ENCODE assay signal across 8 cellular contexts in genomic region chr17:2337811-2338657, GRCh38. TPM values are rescaled to one million over a fixed set of nuclear protein-coding genes. Genes with fewer than 3 reads are reported as not detected.
DNase-seq lines count a peak whose midpoint lies in the region; ATAC-seq and TF ChIP-seq lines count a peak whose summit lies in the region.

No MANE protein-coding gene starts in this region.

- peak overlapping the region; percentile 48 for H3K27ac ChIP-seq in duodenal mucosa (ENCODE audit: low read depth, low read length)
- peak overlapping the region; percentile 84 for H3K27ac ChIP-seq in lower lobe of right lung

- ATAC-seq in GM18505 (IDR thresholded peaks at IDR 0.05; ENCODE audit: unreplicated experiment) (peak; percentile 28), lower lobe of right lung (peak; percentile 72 to 74), GM18907 (IDR thresholded peaks at IDR 0.05; ENCODE audit: unreplicated experiment) (no peak)

- no peak for TF ChIP-seq POLR2A in GM18505 (IDR thresholded peaks at IDR 0.05; ENCODE audit: borderline replicate concordance, extremely low read depth, insufficient read depth, insufficient read length)

- peak overlapping the region; percentile 78; the same call in 1 of the 2 replicates for H2AFZ ChIP-seq in Loucy (ENCODE audit: low read length)

- H3K79me2 ChIP-seq in Loucy (ENCODE audit: insufficient read depth, low read length), result peaks cover 52% of the 10 kb centered on the region

- DNase-seq in A172 (ENCODE audit: low spot score) (peak; percentile 44), lower lobe of right lung (peak; percentile 82)
- peak; percentile 66 for DNase-seq in activated CD4-positive, alpha-beta T cell treated with anti-CD3 and anti-CD28 coated beads for 48 hours
- peak in 2 of 3 experiments; percentile 27 to 59 for DNase-seq in stimulated activated CD4-positive, alpha-beta T cell treated with anti-CD3 and anti-CD28 coated beads, TNF-alpha, amount 100 ng/mL, for 24 hours (ENCODE audit: low read depth in 3 of 3)

- peak overlapping the region; percentile 50 for H3K9ac ChIP-seq in Loucy (ENCODE audit: low read depth, low read length, poor library complexity, severe bottlenecking)
- H3K9ac ChIP-seq in duodenal mucosa (ENCODE audit: low read depth in 1 of 2, low read length in 2 of 2), result peak overlapping the region; percentile 51 to 84

- TF ChIP-seq CTCF in Loucy (conservative IDR thresholded peaks at IDR 0.05; ENCODE audit: low read length), result no peak
- TF ChIP-seq CTCF in lower lobe of right lung (IDR thresholded peaks at IDR 0.05), result no peak

- H3K27me3 ChIP-seq in Loucy (ENCODE audit: insufficient read depth, low read length, poor library complexity, severe bottlenecking), result no peaks in the 10 kb centered on the region
- H3K27me3 ChIP-seq in duodenal mucosa (ENCODE audit: control insufficient read depth in 1 of 2, insufficient read depth in 2 of 2, low read length in 2 of 2), result no peaks in the 10 kb centered on the region
- H3K27me3 ChIP-seq in lower lobe of right lung (ENCODE audit: low read depth), result no peaks in the 10 kb centered on the region

- H3K9me2 ChIP-seq in Loucy (replicated peaks; ENCODE audit: low read depth, low read length), result no peaks in the 10 kb centered on the region

- peak overlapping the region; percentile 86 for H3K4me2 ChIP-seq in Loucy (ENCODE audit: low read depth, low read length, poor library complexity, severe bottlenecking)

- H3K9me3 ChIP-seq in Loucy (ENCODE audit: insufficient read depth, low read depth, low read length), result no peaks in the 10 kb centered on the region
- H3K9me3 ChIP-seq in duodenal mucosa (ENCODE audit: control insufficient read depth in 1 of 2, low read length in 2 of 2), result no peaks in the 10 kb centered on the region
- no peaks in the 10 kb centered on the region for H3K9me3 ChIP-seq in lower lobe of right lung

- H3K4me3 ChIP-seq in Loucy (ENCODE audit: low read length, poor library complexity, severe bottlenecking) (peak overlapping the region; percentile 94), duodenal mucosa (ENCODE audit: low read depth in 1 of 2, low read length in 2 of 2) (peak overlapping the region; percentile 74 to 94), lower lobe of right lung (peak overlapping the region; percentile 86)

- peaks cover 14% of the 10 kb centered on the region; the same call in 1 of the 2 replicates for H3K36me3 ChIP-seq in Loucy (ENCODE audit: insufficient read depth, low read length)
- H3K36me3 ChIP-seq in duodenal mucosa (ENCODE audit: control insufficient read depth in 1 of 2, insufficient read depth in 2 of 2, low read length in 2 of 2), result peaks cover 15 to 23% of the 10 kb centered on the region in 2 donors
- peaks cover 24% of the 10 kb centered on the region for H3K36me3 ChIP-seq in lower lobe of right lung

- H3F3A ChIP-seq in Loucy (ENCODE audit: low read depth), result no peaks in the 10 kb centered on the region

- peaks cover 25% of the 10 kb centered on the region for H3K4me1 ChIP-seq in Loucy (ENCODE audit: insufficient read depth, low read length, poor library complexity, severe bottlenecking)
- peaks cover 17 to 21% of the 10 kb centered on the region in 2 donors for H3K4me1 ChIP-seq in duodenal mucosa (ENCODE audit: control insufficient read depth in 1 of 2, insufficient read depth in 2 of 2, low read length in 2 of 2)
- H3K4me1 ChIP-seq in lower lobe of right lung, result peaks cover 14% of the 10 kb centered on the region

- intact Hi-C loops in lower lobe of right lung (cut with DNase I), result no loop called here

- H4K20me1 ChIP-seq in Loucy (ENCODE audit: insufficient read depth, low read length, poor library complexity, severe bottlenecking), result peaks cover 36% of the 10 kb centered on the region

RNA-seq across cellular contexts. Expression of gene SGSM2, which starts 0.7 kb away (rescaled TPM):
- 15.7 and 23.3 TPM in 2 replicates for total RNA-seq in A172 (2014; rRNA removed; shearing (Covaris generic))
- 55.4 TPM for total RNA-seq in lower lobe of right lung

RNA-seq across cellular contexts. Expression of gene TSR1, which starts 1.8 kb away (rescaled TPM):
- total RNA-seq in A172 (2014; rRNA removed; shearing (Covaris generic)), result 66.9 and 86.7 TPM in 2 replicates
- total RNA-seq in lower lobe of right lung, result 18.8 TPM

RNA-seq across cellular contexts. Expression of gene SRR, which starts 34.3 kb away (rescaled TPM):
- 13.6 and 41.2 TPM in 2 replicates for total RNA-seq in A172 (2014; rRNA removed; shearing (Covaris generic))
- 12.2 TPM for total RNA-seq in lower lobe of right lung

RNA-seq across cellular contexts. Expression of gene SMG6, which starts 34.4 kb away (rescaled TPM):
- total RNA-seq in A172 (2014; rRNA removed; shearing (Covaris generic)), result 15.1 and 21.4 TPM in 2 replicates
- 33.8 TPM for total RNA-seq in lower lobe of right lung
